ENCODE assay signal across 26 cellular contexts in genomic region chrX:3120426-3120825, GRCh38.
DNase-seq lines count a peak whose midpoint lies in the region; ATAC-seq, FAIRE-seq and TF ChIP-seq lines count a peak whose summit lies in the region.
"Had no signal": no experiment of that assay in that cellular context is flagged by ENCODE, and none has a peak within 500 bp of the region (broad histone marks: within the 10 kb centered on the region; RNA-seq: fewer than 3 reads in every experiment).

No MANE protein-coding gene starts in this region.

- no peak overlapping the region for H2AK5ac ChIP-seq in neuronal stem cell (ENCODE audit: low read depth, low read length)

- no peak overlapping the region for H2BK12ac ChIP-seq in neuronal stem cell (ENCODE audit: low read length)

- H3K9ac ChIP-seq in neuronal stem cell (ENCODE audit: low read depth, low read length, poor library complexity): no peak overlapping the region

- no CpG with 5 or more reads among the region's 2 CpGs for WGBS in neuronal stem cell (ENCODE audit: extremely low coverage in 2 of 2, insufficient read length in 2 of 2, insufficient replicate concordance in 1 of 2), 2 donors
- no CpG with 5 or more reads among the region's 2 CpGs for WGBS in gastroesophageal sphincter (ENCODE audit: low coverage in 1 of 2), 2 donors
- WGBS in heart right ventricle, 2 donors: 85 to 91% methylated on average over 2 of the region's 2 CpGs

- H3K27ac ChIP-seq in neuronal stem cell (replicated peaks; ENCODE audit: low read length) (no peak overlapping the region), gastroesophageal sphincter (no peak overlapping the region), heart right ventricle (no peak overlapping the region)
- H3K27ac ChIP-seq: HL-60 had no signal

- no peak for TF ChIP-seq EP300 in gastroesophageal sphincter (IDR thresholded peaks at IDR 0.05)

- H3K9me3 Mint-ChIP-seq in mesothelial cell of epicardium: peaks cover 4% of the 10 kb centered on the region
- H3K9me3 Mint-ChIP-seq: CD8-positive, alpha-beta T cell had no signal

- H3K14ac ChIP-seq in neuronal stem cell (ENCODE audit: low read length): no peak overlapping the region

- H3K4me1 Mint-ChIP-seq in mesothelial cell of epicardium: peaks cover 24% of the 10 kb centered on the region

- no peak overlapping the region for H4K8ac ChIP-seq in neuronal stem cell (ENCODE audit: low read depth, low read length)

- peak overlapping the region; percentile 47 for H2AFZ ChIP-seq in neuronal stem cell (ENCODE audit: low read length)

- H2BK15ac ChIP-seq in neuronal stem cell (ENCODE audit: low read length): no peak overlapping the region

- H3K36me3 ChIP-seq in neuronal stem cell (replicated peaks in 1 of 2; ENCODE audit: control insufficient read depth in 2 of 2, insufficient read depth in 2 of 2, low read length in 2 of 2) (no peaks in the 10 kb centered on the region), gastroesophageal sphincter (no peaks in the 10 kb centered on the region), heart right ventricle (no peaks in the 10 kb centered on the region)

- no peak overlapping the region for H3K4me2 ChIP-seq in neuronal stem cell (ENCODE audit: insufficient read depth, low read length, poor library complexity, severe bottlenecking)

- no peaks in the 10 kb centered on the region for H3K9me3 ChIP-seq in neuronal stem cell (replicated peaks in 1 of 2; ENCODE audit: control insufficient read depth in 2 of 2, insufficient read depth in 1 of 2, low read depth in 1 of 2, low read length in 2 of 2)
- no peaks in the 10 kb centered on the region for H3K9me3 ChIP-seq in gastroesophageal sphincter
- no peaks in the 10 kb centered on the region for H3K9me3 ChIP-seq in heart right ventricle

- H3K27me3 Mint-ChIP-seq in mesothelial cell of epicardium (ENCODE audit: low read depth): no peaks in the 10 kb centered on the region

- TF ChIP-seq CTCF in AG10803 (conservative IDR thresholded peaks at IDR 0.05; ENCODE audit: low read length) (no peak), mesothelial cell of epicardium (IDR thresholded peaks at IDR 0.05; ENCODE audit: unreplicated experiment) (no peak), gastroesophageal sphincter (IDR thresholded peaks at IDR 0.05) (no peak), heart right ventricle (IDR thresholded peaks at IDR 0.05) (no peak)

- no peak for TF ChIP-seq POLR2A in gastroesophageal sphincter (IDR thresholded peaks at IDR 0.05)

- H3K79me1 ChIP-seq in neuronal stem cell (ENCODE audit: low read depth, low read length): no peaks in the 10 kb centered on the region

- FAIRE-seq in TTC549 (lab: Jason Lieb, UNC): peak; percentile 31
- FAIRE-seq: GM12891, H1, K562, RCC 7860 had no signal

- H3K4ac ChIP-seq in neuronal stem cell (ENCODE audit: low read length): no peak overlapping the region

- no peaks in the 10 kb centered on the region for H3K27me3 ChIP-seq in neuronal stem cell (ENCODE audit: control insufficient read depth in 3 of 3, insufficient read depth in 3 of 3, low read depth in 1 of 3, low read length in 3 of 3)
- H3K27me3 ChIP-seq in gastroesophageal sphincter: no peaks in the 10 kb centered on the region
- H3K27me3 ChIP-seq in heart right ventricle: no peaks in the 10 kb centered on the region

- H3K27ac Mint-ChIP-seq in mesothelial cell of epicardium: peak overlapping the region; percentile 76
- H3K27ac Mint-ChIP-seq: CD8-positive, alpha-beta T cell had no signal

- H3K23ac ChIP-seq in neuronal stem cell (ENCODE audit: low read depth, low read length, poor library complexity): no peak overlapping the region

- no peaks in the 10 kb centered on the region for H3K4me1 ChIP-seq in neuronal stem cell (ENCODE audit: control insufficient read depth in 2 of 2, insufficient read depth in 1 of 2, low read depth in 1 of 2, low read length in 2 of 2)
- H3K4me1 ChIP-seq in gastroesophageal sphincter: no peaks in the 10 kb centered on the region
- H3K4me1 ChIP-seq in heart right ventricle: no peaks in the 10 kb centered on the region

- H3K4me3 ChIP-seq in AG10803 (ENCODE audit: low read length): no peak overlapping the region
- H3K4me3 ChIP-seq in neuronal stem cell (ENCODE audit: low read length in 2 of 2): no peak overlapping the region
- H3K4me3 ChIP-seq in gastroesophageal sphincter: no peak overlapping the region
- no peak overlapping the region for H3K4me3 ChIP-seq in heart right ventricle
- H3K4me3 ChIP-seq: K562 had no signal

- H4K91ac ChIP-seq in neuronal stem cell (ENCODE audit: low read depth, low read length, poor library complexity): no peak overlapping the region

- no peaks in the 10 kb centered on the region for H3K36me3 Mint-ChIP-seq in mesothelial cell of epicardium
- H3K36me3 Mint-ChIP-seq: CD8-positive, alpha-beta T cell had no signal

- intact Hi-C loops in heart right ventricle (cut with DNase I): loop anchor here in 1 of 10 donors (10.0 kb wide), 1 partner anchor 424 kb away; no protein-coding TSS in a partner anchor

- DNase-seq in AG10803 (ENCODE audit: low read depth) (peak; percentile 61), mesothelial cell of epicardium (ENCODE audit: low spot score in 2 of 2, unreplicated experiment in 2 of 2) (no peak), neuronal stem cell (ENCODE audit: low spot score) (no peak), ecto neural progenitor cell (ENCODE audit: low spot score) (no peak), heart right ventricle (no peak)
- DNase-seq: C1 segment of cervical spinal cord; CD8-positive, alpha-beta T cell; DMS 273 treated with DMSO at 0.1 percent for 48 hours; DMS79; EL; GF-D8; Kasumi-1; NCI-H1092 treated with DMSO at 0.1 percent for 48 hours; NCI-H1436; NCI-H187; NCI-H2171 treated with DMSO at 0.1 percent for 48 hours; NCI-H524 treated with DMSO at 0.1 percent for 48 hours; NCI-H774 had no signal

- H2BK120ac ChIP-seq in neuronal stem cell (ENCODE audit: low read depth, low read length): no peak overlapping the region

- no peak overlapping the region for H3K4me3 Mint-ChIP-seq in mesothelial cell of epicardium
- H3K4me3 Mint-ChIP-seq: CD8-positive, alpha-beta T cell had no signal

- H3K18ac ChIP-seq in neuronal stem cell (ENCODE audit: low read length): no peak overlapping the region

- ATAC-seq in gastroesophageal sphincter: no peak
- no peak for ATAC-seq in heart right ventricle
- ATAC-seq: CD8-positive, alpha-beta T cell; K562; SK-N-SH treated with all-trans-retinoic acid at 6 μM for 48 hours had no signal

- H2BK5ac ChIP-seq in neuronal stem cell (ENCODE audit: low read length): no peak overlapping the region
